In genomic region chr5:179817071-179817840, GRCh38 we compare ENCODE assay signal across 9 cellular contexts. TPM values are rescaled to one million over a fixed set of nuclear protein-coding genes. Genes with fewer than 3 reads are reported as not detected.
DNase-seq lines count a peak whose midpoint lies in the region; ATAC-seq and TF ChIP-seq lines count a peak whose summit lies in the region.
"Had no signal": no experiment of that assay in that cellular context is flagged by ENCODE, and none has a peak within 500 bp of the region (broad histone marks: within the 10 kb centered on the region; RNA-seq: fewer than 3 reads in every experiment).

No MANE protein-coding gene starts in this region.

- no peaks in the 10 kb centered on the region for H3K36me3 Mint-ChIP-seq in T-helper 17 cell (ENCODE audit: low read depth)

- DNase-seq in T-helper 17 cell, result no peak
- DNase-seq in fibroblast of villous mesenchyme (ENCODE audit: low read depth), result no peak
- DNase-seq in ovary, result peak in 4 of 5 donors; percentile 47 to 62 (median 54)
- no peak for DNase-seq in midbrain (lab: John Stamatoyannopoulos, UW)
- DNase-seq in NCI-H1694 treated with DMSO at 0.1 percent for 48 hours (lab: John Stamatoyannopoulos, UW), result no peak
- DNase-seq in SKM-1 (lab: John Stamatoyannopoulos, UW; ENCODE audit: unreplicated experiment), result no peak
- DNase-seq: foreskin melanocyte had no signal

- peaks cover 10 to 40% (median 15%) of the 10 kb centered on the region in 11 experiments for H4K20me1 ChIP-seq in BLaER1 treated with 17β-estradiol and CSF1 and Interleukin-3, amounts not matched to agents 10 nM and 100 nM

- no peak for TF ChIP-seq EP300 in ovary (IDR thresholded peaks at IDR 0.05)

- ATAC-seq in T-helper 17 cell (no peak), GM19463 (IDR thresholded peaks at IDR 0.05; ENCODE audit: unreplicated experiment) (no peak)

- H3K36me3 ChIP-seq in BLaER1 treated with 17β-estradiol and CSF1 and Interleukin-3, amounts not matched to agents 10 nM and 100 nM, result peaks cover 22 to 41% (median 37%) of the 10 kb centered on the region in 11 experiments
- H3K36me3 ChIP-seq in ovary, result no peaks in the 10 kb centered on the region

- H3K9me3 ChIP-seq in BLaER1 treated with 17β-estradiol and CSF1 and Interleukin-3, amounts not matched to agents 10 nM and 100 nM (replicated peaks in 1 of 11), result no peaks in the 10 kb centered on the region
- H3K9me3 ChIP-seq in T-helper 17 cell (ENCODE audit: control insufficient read depth, low read length, poor library complexity, severe bottlenecking) (no peaks in the 10 kb centered on the region), ovary (no peaks in the 10 kb centered on the region)

- TF ChIP-seq POLR2A in ovary (IDR thresholded peaks at IDR 0.05), result no peak

- peak overlapping the region in 10 of 11 experiments; percentile 25 to 75 (median 58); a peak in 17 of 22 replicates for H3K9ac ChIP-seq in BLaER1 treated with 17β-estradiol and CSF1 and Interleukin-3, amounts not matched to agents 10 nM and 100 nM

- no peaks in the 10 kb centered on the region for H3K27me3 Mint-ChIP-seq in T-helper 17 cell

- H3K27me3 ChIP-seq in BLaER1 treated with 17β-estradiol and CSF1 and Interleukin-3, amounts not matched to agents 10 nM and 100 nM, result peaks cover 19 to 34% (median 32%) of the 10 kb centered on the region in 11 experiments
- H3K27me3 ChIP-seq in ovary, result no peaks in the 10 kb centered on the region

- H3K27ac ChIP-seq in BLaER1 treated with 17β-estradiol and CSF1 and Interleukin-3, amounts not matched to agents 10 nM and 100 nM, result peak overlapping the region in 5 of 11 experiments; percentile 20 to 48 (median 32); a peak in 7 of 22 replicates
- H3K27ac ChIP-seq in ovary, result peak overlapping the region; percentile 53 to 79

- peak overlapping the region; percentile 49 for H3K4me3 Mint-ChIP-seq in T-helper 17 cell

- H3K4me1 ChIP-seq in BLaER1 treated with 17β-estradiol and CSF1 and Interleukin-3, amounts not matched to agents 10 nM and 100 nM, result peaks cover 42 to 49% (median 47%) of the 10 kb centered on the region in 10 experiments
- H3K4me1 ChIP-seq in ovary (ENCODE audit: insufficient read depth), result peaks cover 22% of the 10 kb centered on the region

- TF ChIP-seq CTCF in fibroblast of villous mesenchyme (IDR thresholded peaks at IDR 0.05; ENCODE audit: insufficient read depth, low read depth, low read length) (no peak), ovary (IDR thresholded peaks at IDR 0.05) (peak in 1 of 3 donors; percentile 15)

- WGBS in ovary, 3 donors, result 14 to 50% (median 23%) methylated on average over 15 to 51 of the region's 51 CpGs

- peak overlapping the region; percentile 96 for H3K27ac Mint-ChIP-seq in T-helper 17 cell

- peak overlapping the region in 9 of 10 experiments; percentile 38 to 60 (median 46); a peak in 18 of 20 replicates for H3K4me3 ChIP-seq in BLaER1 treated with 17β-estradiol and CSF1 and Interleukin-3, amounts not matched to agents 10 nM and 100 nM
- H3K4me3 ChIP-seq in fibroblast of villous mesenchyme (ENCODE audit: low read depth, low read length) (peak overlapping the region; percentile 47), ovary (peak overlapping the region; percentile 40)

- peak overlapping the region; percentile 73 to 100 (median 91) for H3K4me2 ChIP-seq in BLaER1 treated with 17β-estradiol and CSF1 and Interleukin-3, amounts not matched to agents 10 nM and 100 nM

- intact Hi-C loops in ovary (cut with DNase I), result no loop called here

- H3K4me1 Mint-ChIP-seq in T-helper 17 cell, result peaks cover 29% of the 10 kb centered on the region

RNA-seq across cellular contexts. Expression of gene SQSTM1, which starts 3.4 kb away (rescaled TPM):
- total RNA-seq in T-helper 17 cell, result 100 to 1,000 TPM; 446 to 548 TPM
- total RNA-seq in fibroblast of villous mesenchyme, result 752 and 892 TPM in 2 replicates
- 100 to 1,000 TPM; 257 to 457 (median 337) TPM for total RNA-seq in ovary
- 100 to 1,000 TPM; 125 to 265 TPM for polyA plus RNA-seq in ovary

RNA-seq across cellular contexts. Expression of gene MGAT4B, which starts 10.6 kb away (rescaled TPM):
- total RNA-seq in T-helper 17 cell, result 100 to 1,000 TPM; 137 to 168 TPM
- total RNA-seq in fibroblast of villous mesenchyme, result 83.8 and 102 TPM in 2 replicates
- total RNA-seq in ovary, result 100 to 1,000 TPM in 1 of 7 donors, 10 to 100 TPM in 6; 51.2 to 102 (median 68.6) TPM
- polyA plus RNA-seq in ovary, result 10 to 100 TPM; 51.0 to 65.6 TPM

RNA-seq across cellular contexts. Expression of gene LTC4S, which starts 23.5 kb away (rescaled TPM):
- total RNA-seq in T-helper 17 cell, result 1 to 10 TPM; 6.4 to 6.8 TPM
- total RNA-seq in fibroblast of villous mesenchyme, result 0.43 TPM in 1 of 2 replicates, not detected in the other
- total RNA-seq in ovary, result 10 to 100 TPM in 6 of 7 donors, 1 to 10 TPM in 1; 7.5 to 43.5 (median 20.6) TPM
- polyA plus RNA-seq in ovary, result 10 to 100 TPM in 1 of 2 donors, not detected in 1; 11.7 TPM

RNA-seq across cellular contexts. Expression of gene MRNIP, which starts 41.4 kb away (rescaled TPM):
- total RNA-seq in T-helper 17 cell, result 10 to 100 TPM; 32.5 to 36.8 TPM
- total RNA-seq in fibroblast of villous mesenchyme, result 9.0 and 13.0 TPM in 2 replicates
- total RNA-seq in ovary, result 10 to 100 TPM; 46.2 to 61.1 (median 50.3) TPM
- 10 to 100 TPM; 26.9 to 59.3 TPM for polyA plus RNA-seq in ovary

Comparison
In these comparisons a context has a peak if more than half of its experiments do, and no peak if none do; other contexts are left out.
1. DNase-seq: peak in ovary (4 of 5); none in T-helper 17 cell (0 of 3), fibroblast of villous mesenchyme (single experiment), midbrain (single experiment), NCI-H1694 treated with DMSO at 0.1 percent for 48 hours (single experiment) and SKM-1 (single experiment).
2. Peak in every context shown above with its lines, with median percentiles within 50 percentile points of each other: H3K4me3 ChIP-seq.